In the genomic region with DNA sequence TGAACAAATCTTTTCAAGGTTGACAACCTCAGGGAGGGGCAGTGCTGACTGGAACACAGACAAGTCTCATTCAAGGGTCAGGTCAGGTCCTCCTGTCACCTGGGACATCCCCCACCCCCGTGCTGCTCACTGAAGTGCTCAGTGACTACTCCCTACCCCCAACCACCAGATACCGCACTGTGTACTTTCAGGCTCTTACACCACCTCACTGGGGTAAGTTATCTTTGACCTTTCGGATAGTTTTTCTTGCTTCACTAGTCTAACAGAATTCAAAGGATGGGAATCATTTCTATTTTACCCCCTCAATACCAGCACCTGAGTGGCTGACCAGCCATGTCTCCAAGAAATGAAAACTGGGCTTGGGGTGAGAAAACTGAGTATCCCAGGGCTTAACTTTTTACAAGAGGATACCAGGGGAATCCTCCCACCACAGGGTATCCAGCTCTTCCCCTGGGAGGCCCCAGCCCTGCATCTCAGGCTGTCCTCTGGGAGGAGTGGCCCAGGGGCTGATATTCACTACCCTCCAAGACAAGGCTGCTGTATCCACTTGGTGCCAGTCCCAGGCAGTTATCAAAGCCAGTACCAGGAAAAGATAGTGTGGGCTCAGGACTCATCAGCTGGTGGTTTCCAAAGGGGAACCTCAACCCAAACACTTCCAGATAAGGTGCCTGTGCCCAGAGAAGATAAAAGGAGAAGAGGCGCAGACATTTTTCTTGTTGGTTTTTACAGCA, we compare ENCODE assay signal across 1 cellular context.
TF ChIP-seq lines count a peak whose summit lies in the region.

No MANE protein-coding gene starts in this region.

TF ChIP-seq in HepG2, 621 proteins besides CTCF, POLR2A, EP300 and RAD21 (continued from another document and continues in another):
- TF ChIP-seq, protein P1, sequence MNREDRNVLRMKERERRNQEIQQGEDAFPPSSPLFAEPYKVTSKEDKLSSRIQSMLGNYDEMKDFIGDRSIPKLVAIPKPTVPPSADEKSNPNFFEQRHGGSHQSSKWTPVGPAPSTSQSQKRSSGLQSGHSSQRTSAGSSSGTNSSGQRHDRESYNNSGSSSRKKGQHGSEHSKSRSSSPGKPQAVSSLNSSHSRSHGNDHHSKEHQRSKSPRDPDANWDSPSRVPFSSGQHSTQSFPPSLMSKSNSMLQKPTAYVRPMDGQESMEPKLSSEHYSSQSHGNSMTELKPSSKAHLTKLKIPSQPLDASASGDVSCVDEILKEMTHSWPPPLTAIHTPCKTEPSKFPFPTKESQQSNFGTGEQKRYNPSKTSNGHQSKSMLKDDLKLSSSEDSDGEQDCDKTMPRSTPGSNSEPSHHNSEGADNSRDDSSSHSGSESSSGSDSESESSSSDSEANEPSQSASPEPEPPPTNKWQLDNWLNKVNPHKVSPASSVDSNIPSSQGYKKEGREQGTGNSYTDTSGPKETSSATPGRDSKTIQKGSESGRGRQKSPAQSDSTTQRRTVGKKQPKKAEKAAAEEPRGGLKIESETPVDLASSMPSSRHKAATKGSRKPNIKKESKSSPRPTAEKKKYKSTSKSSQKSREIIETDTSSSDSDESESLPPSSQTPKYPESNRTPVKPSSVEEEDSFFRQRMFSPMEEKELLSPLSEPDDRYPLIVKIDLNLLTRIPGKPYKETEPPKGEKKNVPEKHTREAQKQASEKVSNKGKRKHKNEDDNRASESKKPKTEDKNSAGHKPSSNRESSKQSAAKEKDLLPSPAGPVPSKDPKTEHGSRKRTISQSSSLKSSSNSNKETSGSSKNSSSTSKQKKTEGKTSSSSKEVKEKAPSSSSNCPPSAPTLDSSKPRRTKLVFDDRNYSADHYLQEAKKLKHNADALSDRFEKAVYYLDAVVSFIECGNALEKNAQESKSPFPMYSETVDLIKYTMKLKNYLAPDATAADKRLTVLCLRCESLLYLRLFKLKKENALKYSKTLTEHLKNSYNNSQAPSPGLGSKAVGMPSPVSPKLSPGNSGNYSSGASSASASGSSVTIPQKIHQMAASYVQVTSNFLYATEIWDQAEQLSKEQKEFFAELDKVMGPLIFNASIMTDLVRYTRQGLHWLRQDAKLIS (CRISPR knock-in tag; IDR thresholded peaks at IDR 0.05): no peak
- TF ChIP-seq ARNT (IDR thresholded peaks at IDR 0.05) (no peak), MTF2 (CRISPR knock-in tag; IDR thresholded peaks at IDR 0.05; ENCODE audit: borderline replicate concordance) (no peak), ZNF160 (CRISPR knock-in tag; IDR thresholded peaks at IDR 0.05) (no peak), ZNF329 (CRISPR knock-in tag; IDR thresholded peaks at IDR 0.05; ENCODE audit: low read depth) (no peak), ZFP62 (CRISPR knock-in tag; IDR thresholded peaks at IDR 0.05) (no peak), NFIB (CRISPR knock-in tag; IDR thresholded peaks at IDR 0.05; ENCODE audit: borderline replicate concordance) (no peak), PCBP1 (IDR thresholded peaks at IDR 0.05; ENCODE audit: borderline replicate concordance, low read depth, low read length) (no peak), KAT2B (IDR thresholded peaks at IDR 0.05; ENCODE audit: borderline replicate concordance, low read depth, low read length) (no peak), PHF5A (CRISPR knock-in tag; IDR thresholded peaks at IDR 0.05; ENCODE audit: low read depth, unreplicated experiment) (no peak), ZNF569 (CRISPR knock-in tag; IDR thresholded peaks at IDR 0.05; ENCODE audit: borderline replicate concordance) (no peak), NCOR1 (IDR thresholded peaks at IDR 0.05; ENCODE audit: borderline replicate concordance, low read length) (peak; percentile 91), TBX2 (CRISPR knock-in tag; IDR thresholded peaks at IDR 0.05; ENCODE audit: borderline replicate concordance) (peak; percentile 86), PHF21A (CRISPR knock-in tag; IDR thresholded peaks at IDR 0.05) (peak; percentile 57; the same call in 1 of the 2 replicates), ELF4 (CRISPR knock-in tag; IDR thresholded peaks at IDR 0.05; ENCODE audit: borderline replicate concordance) (no peak), BCL6 (CRISPR knock-in tag; IDR thresholded peaks at IDR 0.05) (peak; percentile 85), ZNF121 (CRISPR knock-in tag; IDR thresholded peaks at IDR 0.05) (0 out of 2 replicates have a peak, but pooled peaks have one; percentile 24), KDM6A (CRISPR knock-in tag; IDR thresholded peaks at IDR 0.05; ENCODE audit: low read depth) (peak; percentile 91), CAMTA2 (CRISPR knock-in tag; IDR thresholded peaks at IDR 0.05; ENCODE audit: borderline replicate concordance) (no peak), ZNF143 (CRISPR knock-in tag; IDR thresholded peaks at IDR 0.05) (no peak), DMTF1 (CRISPR knock-in tag; IDR thresholded peaks at IDR 0.05) (no peak), EHMT2 (IDR thresholded peaks at IDR 0.05; ENCODE audit: borderline replicate concordance, low read depth, low read length) (no peak; the same call in 1 of the 2 replicates), ZNF225 (CRISPR knock-in tag; IDR thresholded peaks at IDR 0.05) (0 out of 2 replicates have a peak, but pooled peaks have one; percentile 32), TMF1 (CRISPR knock-in tag; IDR thresholded peaks at IDR 0.05; ENCODE audit: low read depth) (no peak), FOSL2 (CRISPR knock-in tag; IDR thresholded peaks at IDR 0.05) (peak; percentile 79), ZBTB8A (CRISPR knock-in tag; IDR thresholded peaks at IDR 0.05; ENCODE audit: borderline replicate concordance, low read depth) (no peak), CREB1 (IDR thresholded peaks at IDR 0.05) (0 out of 2 replicates have a peak, but pooled peaks have one; percentile 9), CREB1 (CRISPR knock-in tag; IDR thresholded peaks at IDR 0.05) (peak; percentile 54; the same call in 1 of the 2 replicates), ZBTB38 (CRISPR knock-in tag; IDR thresholded peaks at IDR 0.05) (no peak), TFDP2 (CRISPR knock-in tag; IDR thresholded peaks at IDR 0.05) (no peak), MTA1 (CRISPR knock-in tag; IDR thresholded peaks at IDR 0.05; ENCODE audit: borderline replicate concordance) (0 out of 2 replicates have a peak, but pooled peaks have one; percentile 72), ZBTB49 (CRISPR knock-in tag; IDR thresholded peaks at IDR 0.05; ENCODE audit: borderline replicate concordance) (no peak), U2AF2 (IDR thresholded peaks at IDR 0.05; ENCODE audit: low read depth, low read length) (no peak)
- TF ChIP-seq, protein P2, sequence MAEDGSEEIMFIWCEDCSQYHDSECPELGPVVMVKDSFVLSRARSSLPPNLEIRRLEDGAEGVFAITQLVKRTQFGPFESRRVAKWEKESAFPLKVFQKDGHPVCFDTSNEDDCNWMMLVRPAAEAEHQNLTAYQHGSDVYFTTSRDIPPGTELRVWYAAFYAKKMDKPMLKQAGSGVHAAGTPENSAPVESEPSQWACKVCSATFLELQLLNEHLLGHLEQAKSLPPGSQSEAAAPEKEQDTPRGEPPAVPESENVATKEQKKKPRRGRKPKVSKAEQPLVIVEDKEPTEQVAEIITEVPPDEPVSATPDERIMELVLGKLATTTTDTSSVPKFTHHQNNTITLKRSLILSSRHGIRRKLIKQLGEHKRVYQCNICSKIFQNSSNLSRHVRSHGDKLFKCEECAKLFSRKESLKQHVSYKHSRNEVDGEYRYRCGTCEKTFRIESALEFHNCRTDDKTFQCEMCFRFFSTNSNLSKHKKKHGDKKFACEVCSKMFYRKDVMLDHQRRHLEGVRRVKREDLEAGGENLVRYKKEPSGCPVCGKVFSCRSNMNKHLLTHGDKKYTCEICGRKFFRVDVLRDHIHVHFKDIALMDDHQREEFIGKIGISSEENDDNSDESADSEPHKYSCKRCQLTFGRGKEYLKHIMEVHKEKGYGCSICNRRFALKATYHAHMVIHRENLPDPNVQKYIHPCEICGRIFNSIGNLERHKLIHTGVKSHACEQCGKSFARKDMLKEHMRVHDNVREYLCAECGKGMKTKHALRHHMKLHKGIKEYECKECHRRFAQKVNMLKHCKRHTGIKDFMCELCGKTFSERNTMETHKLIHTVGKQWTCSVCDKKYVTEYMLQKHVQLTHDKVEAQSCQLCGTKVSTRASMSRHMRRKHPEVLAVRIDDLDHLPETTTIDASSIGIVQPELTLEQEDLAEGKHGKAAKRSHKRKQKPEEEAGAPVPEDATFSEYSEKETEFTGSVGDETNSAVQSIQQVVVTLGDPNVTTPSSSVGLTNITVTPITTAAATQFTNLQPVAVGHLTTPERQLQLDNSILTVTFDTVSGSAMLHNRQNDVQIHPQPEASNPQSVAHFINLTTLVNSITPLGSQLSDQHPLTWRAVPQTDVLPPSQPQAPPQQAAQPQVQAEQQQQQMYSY (CRISPR knock-in tag; IDR thresholded peaks at IDR 0.05): no peak
- TF ChIP-seq, protein P3, sequence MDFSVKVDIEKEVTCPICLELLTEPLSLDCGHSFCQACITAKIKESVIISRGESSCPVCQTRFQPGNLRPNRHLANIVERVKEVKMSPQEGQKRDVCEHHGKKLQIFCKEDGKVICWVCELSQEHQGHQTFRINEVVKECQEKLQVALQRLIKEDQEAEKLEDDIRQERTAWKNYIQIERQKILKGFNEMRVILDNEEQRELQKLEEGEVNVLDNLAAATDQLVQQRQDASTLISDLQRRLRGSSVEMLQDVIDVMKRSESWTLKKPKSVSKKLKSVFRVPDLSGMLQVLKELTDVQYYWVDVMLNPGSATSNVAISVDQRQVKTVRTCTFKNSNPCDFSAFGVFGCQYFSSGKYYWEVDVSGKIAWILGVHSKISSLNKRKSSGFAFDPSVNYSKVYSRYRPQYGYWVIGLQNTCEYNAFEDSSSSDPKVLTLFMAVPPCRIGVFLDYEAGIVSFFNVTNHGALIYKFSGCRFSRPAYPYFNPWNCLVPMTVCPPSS (IDR thresholded peaks at IDR 0.05): no peak
- TF ChIP-seq, protein P4, sequence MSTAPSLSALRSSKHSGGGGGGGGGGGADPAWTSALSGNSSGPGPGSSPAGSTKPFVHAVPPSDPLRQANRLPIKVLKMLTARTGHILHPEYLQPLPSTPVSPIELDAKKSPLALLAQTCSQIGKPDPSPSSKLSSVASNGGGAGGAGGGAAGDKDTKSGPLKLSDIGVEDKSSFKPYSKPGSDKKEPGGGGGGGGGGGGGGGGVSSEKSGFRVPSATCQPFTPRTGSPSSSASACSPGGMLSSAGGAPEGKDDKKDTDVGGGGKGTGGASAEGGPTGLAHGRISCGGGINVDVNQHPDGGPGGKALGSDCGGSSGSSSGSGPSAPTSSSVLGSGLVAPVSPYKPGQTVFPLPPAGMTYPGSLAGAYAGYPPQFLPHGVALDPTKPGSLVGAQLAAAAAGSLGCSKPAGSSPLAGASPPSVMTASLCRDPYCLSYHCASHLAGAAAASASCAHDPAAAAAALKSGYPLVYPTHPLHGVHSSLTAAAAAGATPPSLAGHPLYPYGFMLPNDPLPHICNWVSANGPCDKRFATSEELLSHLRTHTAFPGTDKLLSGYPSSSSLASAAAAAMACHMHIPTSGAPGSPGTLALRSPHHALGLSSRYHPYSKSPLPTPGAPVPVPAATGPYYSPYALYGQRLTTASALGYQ (CRISPR knock-in tag; IDR thresholded peaks at IDR 0.05): no peak
- TF ChIP-seq, protein P5, sequence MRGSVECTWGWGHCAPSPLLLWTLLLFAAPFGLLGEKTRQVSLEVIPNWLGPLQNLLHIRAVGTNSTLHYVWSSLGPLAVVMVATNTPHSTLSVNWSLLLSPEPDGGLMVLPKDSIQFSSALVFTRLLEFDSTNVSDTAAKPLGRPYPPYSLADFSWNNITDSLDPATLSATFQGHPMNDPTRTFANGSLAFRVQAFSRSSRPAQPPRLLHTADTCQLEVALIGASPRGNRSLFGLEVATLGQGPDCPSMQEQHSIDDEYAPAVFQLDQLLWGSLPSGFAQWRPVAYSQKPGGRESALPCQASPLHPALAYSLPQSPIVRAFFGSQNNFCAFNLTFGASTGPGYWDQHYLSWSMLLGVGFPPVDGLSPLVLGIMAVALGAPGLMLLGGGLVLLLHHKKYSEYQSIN (CRISPR knock-in tag; IDR thresholded peaks at IDR 0.05; ENCODE audit: borderline replicate concordance): no peak
